In the genomic region with DNA sequence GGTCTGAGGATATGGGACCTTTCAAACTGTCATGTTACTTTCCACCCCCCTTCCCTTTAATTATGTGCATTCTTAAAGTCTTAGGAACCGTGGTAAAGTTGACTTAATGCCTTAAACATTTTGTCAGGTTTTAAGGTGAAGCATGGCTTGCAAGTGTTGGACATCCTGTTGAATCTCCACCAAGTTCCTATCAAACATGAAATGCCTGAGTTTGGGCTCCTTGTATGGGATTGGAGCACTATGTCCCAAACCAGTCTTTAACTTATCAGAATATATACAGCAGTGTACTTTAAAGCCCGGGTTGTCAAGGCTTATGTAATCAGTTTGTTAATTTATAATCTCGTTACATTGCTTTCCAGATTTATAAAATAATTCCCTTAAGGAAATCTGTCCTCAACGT, we compare ENCODE assay signal across 1 cellular context.
TF ChIP-seq lines count a peak whose summit lies in the region.

No MANE protein-coding gene starts in this region.

TF ChIP-seq in HCT116, 20 proteins besides CTCF, POLR2A, EP300 and RAD21 (continued from another document):
- TF ChIP-seq REST (IDR thresholded peaks at IDR 0.05; ENCODE audit: low read depth) (no peak), EGR1 (IDR thresholded peaks at IDR 0.05; ENCODE audit: low read depth) (no peak), EZH2 (IDR thresholded peaks at IDR 0.05) (no peak), ZFX (IDR thresholded peaks at IDR 0.05) (no peak), SRF (IDR thresholded peaks at IDR 0.05; ENCODE audit: low read depth) (no peak), FOSL1 (IDR thresholded peaks at IDR 0.05; ENCODE audit: low read depth) (no peak), SIN3A (IDR thresholded peaks at IDR 0.05; ENCODE audit: low read depth) (no peak), ELF1 (IDR thresholded peaks at IDR 0.05; ENCODE audit: borderline replicate concordance, low read depth) (no peak), JUND (IDR thresholded peaks at IDR 0.05) (no peak)
